ENCODE assay signal across 38 cellular contexts in genomic region chr10:103257812-103258211, GRCh38. TPM values are rescaled to one million over a fixed set of nuclear protein-coding genes. Genes with fewer than 3 reads are reported as not detected.
"Had no signal": no experiment of that assay in that cellular context is flagged by ENCODE, and none has a peak within 500 bp of the region (broad histone marks: within the 10 kb centered on the region; RNA-seq: fewer than 3 reads in every experiment).

No MANE protein-coding gene starts in this region.

- DNase-seq: Karpas-422, Kasumi-1, MG63, MM.1S, MV-4-11, NCI-H1048, NCI-H1092, NCI-H1092 treated with DMSO at 0.1 percent for 48 hours, NCI-H1105, NCI-H1105 treated with DMSO at 0.1 percent for 48 hours, NCI-H1417, NCI-H1417 treated with DMSO at 0.1 percent for 48 hours, NCI-H1436 treated with DMSO at 0.1 percent for 48 hours, NCI-H146, NCI-H1694, NCI-H1694 treated with DMSO at 0.1 percent for 48 hours, NCI-H187, NCI-H187 treated with DMSO at 0.1 percent for 48 hours, NCI-H1930, NCI-H2029, NCI-H2029 treated with DMSO at 0.1 percent for 48 hours, NCI-H2081, NCI-H2081 treated with DMSO at 0.1 percent for 48 hours, NCI-H2107, NCI-H2171, NCI-H2171 treated with DMSO at 0.1 percent for 48 hours, NCI-H2227 treated with DMSO at 0.1 percent for 48 hours, NCI-H226, NCI-H345, NCI-H446, NCI-H446 treated with DMSO at 0.1 percent for 48 hours, NCI-H510A, NCI-H510A treated with DMSO at 0.1 percent for 48 hours, NCI-H524 had no signal

- H3K36me3 ChIP-seq: MG63 had no signal

- H3K27me3 ChIP-seq: MG63 had no signal

- H3K4me3 ChIP-seq: MG63 had no signal

RNA-seq across cellular contexts. Expression of gene RPEL1, which starts 12.1 kb away (rescaled TPM):
- total RNA-seq: LHCN-M2, MCF 10A had no signal

RNA-seq across cellular contexts. Expression of gene INA, which starts 19.1 kb away (rescaled TPM):
- total RNA-seq: LHCN-M2, M059J, MCF 10A, NCI-H460 had no signal
